Comparison of ENCODE assay signal across 24 cellular contexts in genomic region chr18:68441241-68441640, GRCh38.
"Had no signal": no experiment of that assay in that cellular context is flagged by ENCODE, and none has a peak within 500 bp of the region (broad histone marks: within the 10 kb centered on the region; RNA-seq: fewer than 3 reads in every experiment).

No MANE protein-coding gene starts in this region.

- H3K9ac ChIP-seq: parathyroid adenoma had no signal

- H3K4me3 Mint-ChIP-seq: natural killer cell treated with Interleukin-12 subunit alpha and Interleukin-12 subunit beta and Interleukin-15 and Interleukin-18, amount 100 ng/mL, for 72 hours; stimulated activated naive B cell treated with anti-CD40 and anti-IgM and Interleukin-4, amounts not matched to agents 10 μg/mL and 1 μg/mL and 100 μg/mL, for 72 hours had no signal

- H3K4me2 ChIP-seq: hepatocyte had no signal

- H3K27ac ChIP-seq: coronary artery, foreskin keratinocyte, hepatocyte, left ventricle myocardium inferior, lower lobe of right lung, parathyroid adenoma, prostate gland, spleen, stomach, thoracic aorta, transverse colon had no signal

- H3K79me2 ChIP-seq: hepatocyte, parathyroid adenoma had no signal

- H3K36me3 Mint-ChIP-seq: natural killer cell treated with Interleukin-12 subunit alpha and Interleukin-12 subunit beta and Interleukin-15 and Interleukin-18, amount 100 ng/mL, for 72 hours had no signal

- H3K27me3 ChIP-seq: foreskin keratinocyte, hepatocyte, spleen, stomach, transverse colon had no signal

- H3K4me3 ChIP-seq: coronary artery, hepatocyte, left ventricle myocardium inferior, lower lobe of right lung, prostate gland, spleen, stomach, thoracic aorta, transverse colon had no signal

- H3K27ac Mint-ChIP-seq: natural killer cell treated with Interleukin-12 subunit alpha and Interleukin-12 subunit beta and Interleukin-15 and Interleukin-18, amount 100 ng/mL, for 72 hours; stimulated activated naive B cell treated with anti-CD40 and anti-IgM and Interleukin-4, amounts not matched to agents 10 μg/mL and 1 μg/mL and 100 μg/mL, for 72 hours had no signal

- H2AFZ ChIP-seq: hepatocyte, parathyroid adenoma had no signal

- ATAC-seq: esophagus mucosa; foreskin keratinocyte; left cardiac atrium; lower lobe of right lung; natural killer cell treated with Interleukin-12 subunit alpha and Interleukin-12 subunit beta and Interleukin-15 and Interleukin-18, amount 100 ng/mL, for 72 hours; sciatic nerve; stimulated activated naive B cell treated with anti-CD40 and anti-IgM and Interleukin-4, amounts not matched to agents 10 μg/mL and 1 μg/mL and 100 μg/mL, for 72 hours had no signal

- H3K9me3 ChIP-seq: lower lobe of right lung, prostate gland, stomach, thoracic aorta, transverse colon had no signal

- H3K36me3 ChIP-seq: left ventricle myocardium inferior, lower lobe of right lung, prostate gland, spleen, stomach, thoracic aorta, transverse colon had no signal

- DNase-seq: effector memory CD4-positive, alpha-beta T cell; foreskin keratinocyte; kidney; left cardiac atrium; left ventricle myocardium inferior; lower lobe of right lung; mesenchymal stem cell; midbrain; spleen; stimulated activated CD4-positive, alpha-beta T cell treated with anti-CD3 and anti-CD28 coated beads, Interleukin-15, amount 100 ng/mL, for 24 hours; stimulated activated CD4-positive, alpha-beta T cell treated with anti-CD3 and anti-CD28 coated beads, Interleukin-1b, Interleukin-23, amount 100 ng/mL, for 48 hours; stimulated activated CD4-positive, alpha-beta T cell treated with anti-CD3 and anti-CD28 coated beads, Interleukin-4, amount 100 ng/mL, for 4 hours; stimulated activated naive B cell treated with anti-CD40 and anti-IgM and Interleukin-4, amounts not matched to agents 10 μg/mL and 1 μg/mL and 100 μg/mL, for 72 hours; stomach; substantia nigra; transverse colon had no signal

- H3K27me3 Mint-ChIP-seq: natural killer cell treated with Interleukin-12 subunit alpha and Interleukin-12 subunit beta and Interleukin-15 and Interleukin-18, amount 100 ng/mL, for 72 hours; stimulated activated naive B cell treated with anti-CD40 and anti-IgM and Interleukin-4, amounts not matched to agents 10 μg/mL and 1 μg/mL and 100 μg/mL, for 72 hours had no signal

- H3K4me1 Mint-ChIP-seq: stimulated activated naive B cell treated with anti-CD40 and anti-IgM and Interleukin-4, amounts not matched to agents 10 μg/mL and 1 μg/mL and 100 μg/mL, for 72 hours had no signal

- H3K4me1 ChIP-seq: left ventricle myocardium inferior, lower lobe of right lung, parathyroid adenoma, prostate gland, spleen, stomach, transverse colon had no signal
